ENCODE assay signal across 14 cellular contexts in genomic region chr10:102342958-102343357, GRCh38. TPM values are rescaled to one million over a fixed set of nuclear protein-coding genes. Genes with fewer than 3 reads are reported as not detected.
DNase-seq lines count a peak whose midpoint lies in the region; ATAC-seq, FAIRE-seq and TF ChIP-seq lines count a peak whose summit lies in the region.
"Had no signal": no experiment of that assay in that cellular context is flagged by ENCODE, and none has a peak within 500 bp of the region (broad histone marks: within the 10 kb centered on the region; RNA-seq: fewer than 3 reads in every experiment).

No MANE protein-coding gene starts in this region.

- H3K36me3 ChIP-seq in SK-N-SH (replicated peaks in 1 of 2; ENCODE audit: control insufficient read depth in 1 of 2, insufficient read depth in 2 of 2, low read length in 1 of 2) (peaks cover 0 to 13% of the 10 kb centered on the region in 2 experiments), fibroblast of lung (ENCODE audit: control insufficient read depth, insufficient read depth, low read length) (no peaks in the 10 kb centered on the region)

- ATAC-seq in GM19452 (IDR thresholded peaks at IDR 0.05; ENCODE audit: unreplicated experiment): no peak
- no peak for ATAC-seq in HG02870 (IDR thresholded peaks at IDR 0.05; ENCODE audit: unreplicated experiment)
- ATAC-seq: Panc1 had no signal

- peak overlapping the region; percentile 10; the same call in 1 of the 2 replicates for H3K4me2 ChIP-seq in SK-N-SH
- H3K4me2 ChIP-seq in fibroblast of lung (ENCODE audit: extremely low read depth, insufficient read depth, low read length): no peak overlapping the region

- WGBS in SK-N-SH (ENCODE audit: low lambda C conversion rate): 56% methylated on average over 3 of the region's 3 CpGs

- no peak for TF ChIP-seq RAD21 in SK-N-SH (IDR thresholded peaks at IDR 0.05; ENCODE audit: low read length)

- H3K9me3 ChIP-seq in SK-N-SH: no peaks in the 10 kb centered on the region
- H3K9me3 ChIP-seq in fibroblast of lung (ENCODE audit: control insufficient read depth, insufficient read depth, low read depth, low read length): no peaks in the 10 kb centered on the region
- H3K9me3 ChIP-seq: transverse colon had no signal

- DNase-seq in H54 (ENCODE audit: insufficient read length, low spot score): peak; percentile 53
- no peak for DNase-seq in SK-N-SH
- peak; percentile 56 to 92 for DNase-seq in fibroblast of lung (ENCODE audit: low read depth in 2 of 2)
- peak; percentile 85 for DNase-seq in renal cortical epithelial cell (ENCODE audit: low read depth)
- no peak for DNase-seq in activated CD8-positive, alpha-beta memory T cell treated with anti-CD3 and anti-CD28 coated beads, Interleukin-2, amount 50 U/mL, for 48 hours
- no peak for DNase-seq in cerebellar cortex (ENCODE audit: low spot score)
- DNase-seq: anterior cingulate cortex, DMS79, NCI-H345, transverse colon had no signal

- H3F3A ChIP-seq in SK-N-SH (replicated peaks; ENCODE audit: insufficient read depth): peaks cover 32% of the 10 kb centered on the region

- H2AFZ ChIP-seq in SK-N-SH (ENCODE audit: low read depth): no peak overlapping the region
- no peak overlapping the region for H2AFZ ChIP-seq in fibroblast of lung (ENCODE audit: low read length)

- H3K27ac ChIP-seq in SK-N-SH (ENCODE audit: low read depth in 2 of 2, low read length in 1 of 2) (peak overlapping the region in 1 of 2 experiments; percentile 73; a peak in 2 of 4 replicates), fibroblast of lung (ENCODE audit: insufficient read depth, low read length) (no peak overlapping the region)
- H3K27ac ChIP-seq: transverse colon had no signal

- H4K20me1 ChIP-seq in SK-N-SH (ENCODE audit: insufficient read depth): no peaks in the 10 kb centered on the region
- no peaks in the 10 kb centered on the region for H4K20me1 ChIP-seq in fibroblast of lung (ENCODE audit: control insufficient read depth, extremely low read depth, insufficient read depth, low read length)

- TF ChIP-seq EP300 in SK-N-SH (IDR thresholded peaks at IDR 0.05; ENCODE audit: borderline replicate concordance in 1 of 2, low read depth in 1 of 2, low read length in 1 of 2): 0 out of 4 replicates have a peak, but pooled peaks of 1 of the 2 experiments have one; percentile 12

- TF ChIP-seq CTCF in SK-N-SH (IDR thresholded peaks at IDR 0.05): no peak
- TF ChIP-seq CTCF in fibroblast of lung (conservative IDR thresholded peaks at IDR 0.05 in 1 of 2, IDR thresholded peaks at IDR 0.05 in 1 of 2; ENCODE audit: low read depth in 1 of 2, low read length in 2 of 2): no peak

- peaks cover under 1% of the 10 kb centered on the region; the same call in 1 of the 2 replicates for H3K79me2 ChIP-seq in SK-N-SH (ENCODE audit: insufficient read depth)
- no peaks in the 10 kb centered on the region for H3K79me2 ChIP-seq in fibroblast of lung (ENCODE audit: control insufficient read depth, insufficient read depth, low read length)

- no peak for TF ChIP-seq POLR2A in H54 (IDR thresholded peaks at IDR 0.05; ENCODE audit: low read depth, low read length)

- no peaks in the 10 kb centered on the region for H3K27me3 ChIP-seq in SK-N-SH (ENCODE audit: insufficient read depth)
- H3K27me3 ChIP-seq in fibroblast of lung (ENCODE audit: control insufficient read depth, insufficient read depth, low read length): no peaks in the 10 kb centered on the region
- H3K27me3 ChIP-seq: transverse colon had no signal

- H3K9ac ChIP-seq in SK-N-SH: peak overlapping the region; percentile 41; the same call in 1 of the 2 replicates
- no peak overlapping the region for H3K9ac ChIP-seq in fibroblast of lung (ENCODE audit: insufficient read depth, low read length)

- H3K4me1 ChIP-seq in SK-N-SH (ENCODE audit: control insufficient read depth in 1 of 2, insufficient read depth in 2 of 2, low read depth in 1 of 2, low read length in 1 of 2) (peaks cover 0 to 20% of the 10 kb centered on the region in 2 experiments; a peak in 2 of 4 replicates), fibroblast of lung (ENCODE audit: control insufficient read depth, extremely low read depth, insufficient read depth, low read length) (peaks cover 10% of the 10 kb centered on the region)
- H3K4me1 ChIP-seq: transverse colon had no signal

- POLR2A ChIA-PET in SK-N-SH (lab: Yijun Ruan, JAX): no interaction called here

- H3K4me3 ChIP-seq in SK-N-SH (ENCODE audit: low read depth in 2 of 2, low read length in 1 of 2) (no peak overlapping the region), fibroblast of lung (replicated peaks in 1 of 4; ENCODE audit: control extremely low read depth in 1 of 4, insufficient read depth in 1 of 4, low read depth in 3 of 4, low read length in 4 of 4) (no peak overlapping the region)
- H3K4me3 ChIP-seq: transverse colon had no signal

- CTCF ChIA-PET in SK-N-SH (lab: Yijun Ruan, JAX): interaction anchor here (0.6 to 4.7 kb wide), 6 partner anchors 9 to 173 kb away, joined by 3 to 45 read pairs (median 4); no protein-coding TSS in a partner anchor

- H3K9me2 ChIP-seq in SK-N-SH: no peaks in the 10 kb centered on the region

- FAIRE-seq in H54 (lab: Jason Lieb, UNC): peak; percentile 52
- FAIRE-seq: TTC549 had no signal

TF ChIP-seq in SK-N-SH, 30 proteins besides CTCF, POLR2A, EP300 and RAD21:
- no peak for TF ChIP-seq SMC3 (IDR thresholded peaks at IDR 0.05; ENCODE audit: low read depth, low read length)
- TF ChIP-seq TCF12 (IDR thresholded peaks at IDR 0.05): peak; percentile 11; the same call in 1 of the 2 replicates

RNA-seq across cellular contexts. Expression of gene NFKB2, which starts 52.5 kb away (rescaled TPM):
- 20.6 and 26.6 TPM in 2 replicates for polyA plus RNA-seq in SK-N-SH (2012; rRNA removed)
- polyA plus RNA-seq in SK-N-SH (2012; cell fraction: cytosol; rRNA removed): 9.9 and 14.1 TPM in 2 replicates
- 66.4 and 78.0 TPM in 2 replicates for polyA plus RNA-seq in SK-N-SH (2012; cell fraction: nucleus; rRNA removed)
- 16.7 and 23.3 TPM in 2 replicates for total RNA-seq in fibroblast of lung
- 6.8 and 7.6 TPM in 2 replicates for polyA plus RNA-seq in fibroblast of lung
- 10.5 and 13.1 TPM in 2 replicates for polyA plus RNA-seq in fibroblast of lung (2012)
- 11.3 and 14.5 TPM in 2 replicates for polyA minus RNA-seq in fibroblast of lung (ENCODE audit: low replicate concordance)
- total RNA-seq in renal cortical epithelial cell: 52.4 and 57.3 TPM in 2 replicates

Comparison
In these comparisons a context has a peak if more than half of its experiments do, and no peak if none do; other contexts are left out.
1. DNase-seq: peak in H54 (single experiment), fibroblast of lung (2 of 2) and renal cortical epithelial cell (single experiment); none in SK-N-SH (single experiment), activated CD8-positive, alpha-beta memory T cell treated with anti-CD3 and anti-CD28 coated beads, Interleukin-2, amount 50 U/mL, for 48 hours (single experiment) and cerebellar cortex (single experiment).